8 cellular contexts compared by ENCODE assay signal in genomic region chr5:27472000-27472763, GRCh38.
DNase-seq lines count a peak whose midpoint lies in the region; ATAC-seq and TF ChIP-seq lines count a peak whose summit lies in the region.

No MANE protein-coding gene starts in this region.

- ATAC-seq in left cardiac atrium (no peak), HG02610 (IDR thresholded peaks at IDR 0.05; ENCODE audit: unreplicated experiment) (peak; percentile 99), GM21367 (IDR thresholded peaks at IDR 0.05; ENCODE audit: unreplicated experiment) (no peak)
- ATAC-seq in activated CD4-positive, CD25-positive, alpha-beta regulatory T cell treated with anti-CD3 and anti-CD28 coated beads, Interleukin-2, amount 50 U/mL, for 24 hours, result no peak

- H3K4me3 ChIP-seq in cardiac muscle cell (peak overlapping the region; percentile 36), fibroblast of pulmonary artery (replicated peaks; ENCODE audit: low read depth, low read length) (no peak overlapping the region)

- TF ChIP-seq CTCF in cardiac muscle cell (IDR thresholded peaks at IDR 0.05; ENCODE audit: low read depth, low read length), result no peak
- TF ChIP-seq CTCF in fibroblast of pulmonary artery (IDR thresholded peaks at IDR 0.05; ENCODE audit: low read length, missing control alignments), result no peak

- intact Hi-C loops in left cardiac atrium (cut with DNase I), result no loop called here

- peak overlapping the region; percentile 84 for H3K27ac ChIP-seq in cardiac muscle cell

- no peaks in the 10 kb centered on the region for H3K27me3 ChIP-seq in cardiac muscle cell

- H3K9me3 ChIP-seq in cardiac muscle cell (ENCODE audit: low read depth), result no peaks in the 10 kb centered on the region

- DNase-seq in cardiac muscle cell (ENCODE audit: low read depth in 1 of 2, low spot score in 1 of 2), result peak; percentile 2 to 82
- no peak for DNase-seq in left cardiac atrium
- DNase-seq in NCI-H446 treated with DMSO at 0.1 percent for 48 hours (lab: John Stamatoyannopoulos, UW), result peak; percentile 97
- peak; percentile 11 for DNase-seq in fibroblast of pulmonary artery (ENCODE audit: low read depth)
- DNase-seq in retina, result no peak

- peaks cover 13% of the 10 kb centered on the region for H3K36me3 ChIP-seq in cardiac muscle cell

- peaks cover 4% of the 10 kb centered on the region for H3K4me1 ChIP-seq in cardiac muscle cell (ENCODE audit: low read depth)

Comparison
In these comparisons a context has a peak if more than half of its experiments do, and no peak if none do; other contexts are left out.
1. DNase-seq: peak in cardiac muscle cell (2 of 2), NCI-H446 treated with DMSO at 0.1 percent for 48 hours (single experiment) and fibroblast of pulmonary artery (single experiment); none in left cardiac atrium (single experiment) and retina (single experiment).